ENCODE assay signal across 8 cellular contexts in the genomic region with DNA sequence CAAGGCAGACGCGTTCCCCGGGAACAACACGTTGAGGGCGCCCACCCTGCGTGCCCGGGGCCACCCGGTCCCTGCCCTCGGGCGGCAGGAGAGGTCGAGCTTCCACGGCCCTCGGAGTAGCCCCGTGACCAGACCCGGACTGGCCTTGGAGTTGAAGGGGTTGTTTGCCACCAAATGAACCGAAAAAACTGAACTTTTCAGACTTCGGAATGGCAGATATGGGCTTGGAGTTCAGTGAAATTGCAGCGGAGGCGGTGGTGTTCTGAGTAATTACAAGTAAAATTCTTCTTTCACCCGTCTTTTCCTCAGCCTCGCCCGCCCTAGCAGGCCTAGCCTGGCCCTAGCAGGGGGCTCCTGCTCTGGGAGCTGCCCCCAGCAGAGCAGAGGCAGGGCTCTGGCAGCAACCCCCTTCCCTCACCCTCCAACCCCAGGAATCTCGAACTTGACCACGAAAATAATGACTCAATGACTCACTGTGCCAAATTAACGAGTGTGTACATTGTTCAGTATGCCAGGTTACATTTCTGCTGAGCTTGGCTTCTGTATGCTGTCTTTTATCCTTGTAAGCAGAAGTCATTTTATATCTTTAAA. TPM values are rescaled to one million over a fixed set of nuclear protein-coding genes. Genes with fewer than 3 reads are reported as not detected.
A peak's percentile ranks its signal among the peaks of the same experiment; 100 is the strongest.
DNase-seq lines count a peak whose midpoint lies in the region; ATAC-seq, FAIRE-seq and TF ChIP-seq lines count a peak whose summit lies in the region.

No MANE protein-coding gene starts in this region.

- no peaks in the 10 kb centered on the region for H3K9me2 ChIP-seq in HCT116 (ENCODE audit: insufficient read depth)

- TF ChIP-seq RAD21 in HCT116 (IDR thresholded peaks at IDR 0.05; ENCODE audit: low read depth), result no peak

- H3K9me3 Mint-ChIP-seq in activated CD8-positive, alpha-beta T cell treated with anti-CD3 and anti-CD28 coated beads, Interleukin-2, amount 10 ng/mL, durations not matched to agents 7 days and 5 days (ENCODE audit: insufficient read depth), result no peaks in the 10 kb centered on the region

- no peaks in the 10 kb centered on the region for H4K20me1 ChIP-seq in HCT116 (ENCODE audit: insufficient read depth)

- peak overlapping the region; percentile 98 for H3K4me2 ChIP-seq in HCT116 (ENCODE audit: low read length)

- peak overlapping the region; percentile 72 for H3K9ac ChIP-seq in HCT116 (ENCODE audit: low read length)
- H3K9ac ChIP-seq in skeletal muscle tissue (ENCODE audit: low read depth in 1 of 3, low read length in 3 of 3), result peak overlapping the region in 2 of 3 donors; percentile 23 to 54

- POLR2A ChIA-PET in AG04449 (lab: Yijun Ruan, JAX) (interaction anchor here (1.4 kb wide), 1 partner anchor 9 kb away, joined by 4 read pairs; no protein-coding TSS in a partner anchor), HCT116 (lab: Charles Lee) (no interaction called here)
- POLR2A ChIA-PET in activated CD8-positive, alpha-beta T cell treated with anti-CD3 and anti-CD28 coated beads, Interleukin-2, amount 10 ng/mL, durations not matched to agents 7 days and 5 days (lab: Charles Lee), result no interaction called here

- H3K27ac Mint-ChIP-seq in activated CD8-positive, alpha-beta T cell treated with anti-CD3 and anti-CD28 coated beads, Interleukin-2, amount 10 ng/mL, durations not matched to agents 7 days and 5 days, result no peak overlapping the region

- peaks cover 18% of the 10 kb centered on the region for H3K4me1 Mint-ChIP-seq in activated CD8-positive, alpha-beta T cell treated with anti-CD3 and anti-CD28 coated beads, Interleukin-2, amount 10 ng/mL, durations not matched to agents 7 days and 5 days (ENCODE audit: low read depth)

- no peak for TF ChIP-seq POLR2A in HCT116 (IDR thresholded peaks at IDR 0.05; ENCODE audit: borderline replicate concordance, extremely low read depth, insufficient read depth, insufficient read length)

- H2AFZ ChIP-seq in HCT116 (ENCODE audit: low read depth, low read length, poor library complexity, severe bottlenecking), result no peak overlapping the region

- CTCF ChIA-PET in AG04449 (lab: Yijun Ruan, JAX), result interaction anchor here (1.5 kb wide), 1 partner anchor 232 kb away, joined by 5 read pairs; no protein-coding TSS in a partner anchor
- CTCF ChIA-PET in HCT116 (lab: Charles Lee), result interaction anchor here (1.0 kb wide), 1 partner anchor 66 kb away, joined by 4 read pairs; no protein-coding TSS in a partner anchor
- CTCF ChIA-PET in activated CD8-positive, alpha-beta T cell treated with anti-CD3 and anti-CD28 coated beads, Interleukin-2, amount 10 ng/mL, durations not matched to agents 7 days and 5 days (lab: Charles Lee), result no interaction called here

- H3K36me3 ChIP-seq in HCT116 (ENCODE audit: control insufficient read depth in 1 of 2, insufficient read depth in 2 of 2, low read length in 2 of 2) (no peaks in the 10 kb centered on the region), skeletal muscle tissue (ENCODE audit: control insufficient read depth in 3 of 3, insufficient read depth in 3 of 3, low read length in 3 of 3) (no peaks in the 10 kb centered on the region)

- DNase-seq in AG04449 (ENCODE audit: low read depth, low spot score) (peak; percentile 44), HCT116 (ENCODE audit: low read depth, low spot score) (peak; percentile 6), right cardiac atrium (no peak), NCI-H345 (lab: John Stamatoyannopoulos, UW) (no peak), D721Med (ENCODE audit: insufficient read length, low spot score) (no peak)
- DNase-seq in activated CD8-positive, alpha-beta T cell treated with anti-CD3 and anti-CD28 coated beads, Interleukin-2, amount 10 ng/mL, durations not matched to agents 7 days and 5 days, result no peak

- BruUV-seq in HCT116 (replicated peaks; lab: Mats Ljungman, UMichigan), result no TSS peak

- RAD21 ChIA-PET in HCT116 (lab: Charles Lee; ENCODE audit: low non-redundant PET in 1 of 2, low total read pairs in 2 of 2, uncharacterized antibody in 2 of 2, unreplicated experiment in 2 of 2), result no interaction called here

- peaks cover 72% of the 10 kb centered on the region for H3K27me3 Mint-ChIP-seq in activated CD8-positive, alpha-beta T cell treated with anti-CD3 and anti-CD28 coated beads, Interleukin-2, amount 10 ng/mL, durations not matched to agents 7 days and 5 days (ENCODE audit: low read depth)

- no peaks in the 10 kb centered on the region for H3K79me2 ChIP-seq in HCT116 (ENCODE audit: insufficient read depth, low read length)

- H3K27ac ChIP-seq in HCT116 (ENCODE audit: low read depth, low read length), result peak overlapping the region; percentile 59; the same call in 1 of the 2 replicates
- H3K27ac ChIP-seq in right cardiac atrium (ENCODE audit: low read length), result no peak overlapping the region
- H3K27ac ChIP-seq in skeletal muscle tissue (ENCODE audit: low read depth, low read length), result no peak overlapping the region

- H3K36me3 Mint-ChIP-seq in activated CD8-positive, alpha-beta T cell treated with anti-CD3 and anti-CD28 coated beads, Interleukin-2, amount 10 ng/mL, durations not matched to agents 7 days and 5 days (ENCODE audit: low read depth), result no peaks in the 10 kb centered on the region

- 0 out of 2 replicates have a peak, but pooled peaks cover 14% of the 10 kb centered on the region for H3K27me3 ChIP-seq in HCT116 (ENCODE audit: insufficient read depth, low read length)
- H3K27me3 ChIP-seq in right cardiac atrium (ENCODE audit: control insufficient read depth, insufficient read depth), result no peaks in the 10 kb centered on the region
- H3K27me3 ChIP-seq in skeletal muscle tissue (ENCODE audit: control insufficient read depth in 3 of 3, insufficient read depth in 3 of 3, low read length in 3 of 3), result peaks cover 32 to 67% (median 47%) of the 10 kb centered on the region in 3 donors

- TF ChIP-seq CTCF in AG04449 (IDR thresholded peaks at IDR 0.05; ENCODE audit: insufficient read depth, low read length, missing control alignments), result no peak
- TF ChIP-seq CTCF in HCT116 (IDR thresholded peaks at IDR 0.05 in 2 of 3, conservative IDR thresholded peaks at IDR 0.05 in 1 of 3; ENCODE audit: borderline replicate concordance in 1 of 3, insufficient read depth in 1 of 3, low read depth in 2 of 3, low read length in 2 of 3), result no peak
- TF ChIP-seq CTCF in D721Med (IDR thresholded peaks at IDR 0.05; ENCODE audit: insufficient read depth, missing control alignments), result no peak

- FAIRE-seq in D721Med (lab: Jason Lieb, UNC), result no peak

- intact Hi-C loops in HCT116 (cut with micrococcal nuclease) (no loop called here), right cardiac atrium (cut with DNase I) (no loop called here)

- 32% methylated on average over 25 of the region's 25 CpGs for WGBS in right cardiac atrium

- H3K4me1 ChIP-seq in HCT116 (ENCODE audit: control insufficient read depth in 1 of 2, insufficient read depth in 2 of 2, low read length in 2 of 2) (peaks cover 9 to 18% of the 10 kb centered on the region in 2 experiments), right cardiac atrium (ENCODE audit: control insufficient read depth, insufficient read depth, low read length) (peaks cover 7% of the 10 kb centered on the region), skeletal muscle tissue (ENCODE audit: control insufficient read depth in 3 of 3, insufficient read depth in 3 of 3, low read length in 3 of 3) (peaks cover 8 to 34% (median 16%) of the 10 kb centered on the region in 3 donors)

- peak overlapping the region; percentile 15 for H3K4me3 Mint-ChIP-seq in activated CD8-positive, alpha-beta T cell treated with anti-CD3 and anti-CD28 coated beads, Interleukin-2, amount 10 ng/mL, durations not matched to agents 7 days and 5 days

- H3K9me3 ChIP-seq in HCT116 (ENCODE audit: control insufficient read depth in 1 of 2, insufficient read depth in 1 of 2, low read depth in 1 of 2, low read length in 2 of 2) (no peaks in the 10 kb centered on the region), right cardiac atrium (ENCODE audit: control insufficient read depth, low read length) (no peaks in the 10 kb centered on the region), skeletal muscle tissue (ENCODE audit: control insufficient read depth in 3 of 3, low read length in 3 of 3) (no peaks in the 10 kb centered on the region)

- ATAC-seq in HCT116, result peak; percentile 26
- ATAC-seq in activated CD8-positive, alpha-beta T cell treated with anti-CD3 and anti-CD28 coated beads, Interleukin-2, amount 10 ng/mL, durations not matched to agents 7 days and 5 days, result no peak
- peak in 1 of 2 donors; percentile 3 for ATAC-seq in right cardiac atrium
- no peak for ATAC-seq in HG02885 (IDR thresholded peaks at IDR 0.05; ENCODE audit: poor library complexity, unreplicated experiment)

- H3K4me3 ChIP-seq in AG04449 (ENCODE audit: low read depth, low read length) (peak overlapping the region; percentile 44), HCT116 (replicated peaks in 1 of 2; ENCODE audit: low read depth in 1 of 2, low read length in 2 of 2) (peak overlapping the region; percentile 63 to 75), right cardiac atrium (ENCODE audit: low read length) (peak overlapping the region; percentile 63), skeletal muscle tissue (ENCODE audit: low read length in 3 of 3) (peak overlapping the region; percentile 35 to 49 (median 41))

RNA-seq across cellular contexts. Expression of a gene that starts 1.1 kb away (rescaled TPM):
- 9.6 TPM for total RNA-seq in HCT116 (2021; ENCODE audit: unreplicated experiment)
- 4.9 and 5.4 TPM in 2 replicates for polyA plus RNA-seq in HCT116 (2012)
- total RNA-seq in activated CD8-positive, alpha-beta T cell treated with anti-CD3 and anti-CD28 coated beads, Interleukin-2, amount 10 ng/mL, durations not matched to agents 7 days and 5 days, result under 1 TPM; 0.29 to 0.45 TPM
- total RNA-seq in right cardiac atrium, result 10 to 100 TPM in 1 of 4 donors, 1 to 10 TPM in 3; 2.9 to 13.5 (median 7.3) TPM
- polyA plus RNA-seq in right cardiac atrium, result 6.0 TPM
- total RNA-seq in skeletal muscle tissue, result 1.6 TPM

Comparison
In these comparisons a context has a peak if more than half of its experiments do, and no peak if none do; other contexts are left out.
1. DNase-seq: peak in AG04449 (single experiment) and HCT116 (single experiment); none in activated CD8-positive, alpha-beta T cell treated with anti-CD3 and anti-CD28 coated beads, Interleukin-2, amount 10 ng/mL, durations not matched to agents 7 days and 5 days (single experiment), right cardiac atrium (0 of 3), NCI-H345 (single experiment) and D721Med (single experiment).
2. Peak in every context shown above with its lines, with median percentiles within 50 percentile points of each other: H3K4me3 ChIP-seq.